In the genomic region with DNA sequence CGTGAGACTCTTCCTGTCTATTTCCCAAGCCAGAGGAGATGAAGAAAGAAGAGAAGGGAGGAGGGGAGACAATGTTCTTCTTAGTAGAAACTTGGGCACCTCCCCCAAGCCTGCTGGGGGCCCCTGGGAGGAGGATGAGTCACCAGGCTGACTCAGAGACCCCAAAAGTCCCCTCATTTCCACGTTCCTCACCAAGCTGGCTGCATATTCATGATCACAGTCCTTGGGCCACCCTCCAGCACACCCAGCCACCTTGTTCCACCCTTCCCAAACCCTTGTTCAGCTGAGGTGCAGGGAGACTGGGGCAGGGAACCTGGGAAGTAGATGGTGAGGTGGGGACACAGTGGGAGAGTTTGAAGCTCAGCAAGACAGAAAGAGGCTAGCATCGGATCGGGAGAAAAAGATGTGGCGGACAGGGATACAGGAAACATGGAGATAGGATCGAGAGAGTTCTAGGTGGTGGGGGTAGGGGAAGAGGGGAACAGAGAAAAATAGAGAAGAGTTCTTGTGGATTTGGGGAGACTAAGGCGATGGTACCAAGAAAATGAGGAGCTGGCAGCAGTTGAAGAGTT, we compare ENCODE assay signal across 8 cellular contexts. TPM values are rescaled to one million over a fixed set of nuclear protein-coding genes. Genes with fewer than 3 reads are reported as not detected.
A peak's percentile ranks its signal among the peaks of the same experiment; 100 is the strongest.
DNase-seq lines count a peak whose midpoint lies in the region; ATAC-seq and TF ChIP-seq lines count a peak whose summit lies in the region.

No MANE protein-coding gene starts in this region.

- H3K9me3 ChIP-seq in SJSA1 (replicated peaks) = no peaks in the 10 kb centered on the region
- H3K9me3 ChIP-seq in ectodermal cell (ENCODE audit: control insufficient read depth, low read length) = no peaks in the 10 kb centered on the region
- H3K9me3 ChIP-seq in muscle layer of colon (ENCODE audit: low read length) = no peaks in the 10 kb centered on the region
- no peaks in the 10 kb centered on the region for H3K9me3 ChIP-seq in tibial nerve

- H3K27me3 ChIP-seq in SJSA1 (replicated peaks) = no peaks in the 10 kb centered on the region
- H3K27me3 ChIP-seq in ectodermal cell (ENCODE audit: control insufficient read depth, insufficient read depth, low read length, poor library complexity, severe bottlenecking) = no peaks in the 10 kb centered on the region
- no peaks in the 10 kb centered on the region for H3K27me3 ChIP-seq in muscle layer of colon (ENCODE audit: control insufficient read depth in 1 of 2, insufficient read depth in 2 of 2, low read length in 2 of 2)
- no peaks in the 10 kb centered on the region for H3K27me3 ChIP-seq in tibial nerve

- DNase-seq in GM12864 (ENCODE audit: low read depth) = no peak
- peak; percentile 69 to 79 for DNase-seq in SJSA1 (ENCODE audit: low read depth in 1 of 2, low spot score in 2 of 2)
- DNase-seq in tibial nerve (ENCODE audit: low spot score in 2 of 2) = peak in 1 of 2 donors; percentile 61
- DNase-seq in NCI-H2196 treated with DMSO at 0.1 percent for 48 hours (lab: John Stamatoyannopoulos, UW; ENCODE audit: unreplicated experiment) = no peak

- TF ChIP-seq POLR2A in tibial nerve (IDR thresholded peaks at IDR 0.05) = no peak

- peak in 1 of 2 donors; percentile 70 for TF ChIP-seq EP300 in tibial nerve (IDR thresholded peaks at IDR 0.05)

- TF ChIP-seq CTCF in GM12864 (IDR thresholded peaks at IDR 0.05; ENCODE audit: low read depth, low read length, missing control alignments) (no peak), tibial nerve (IDR thresholded peaks at IDR 0.05) (no peak)

- H3K9ac ChIP-seq in muscle layer of colon (ENCODE audit: low read length) = peak overlapping the region; percentile 75

- 3 to 6% methylated on average over 7 of the region's 7 CpGs for WGBS in ectodermal cell, 2 experiments
- WGBS in tibial nerve, 2 donors = 6 to 8% methylated on average over 7 of the region's 7 CpGs

- H3K4me3 ChIP-seq in GM12864 (ENCODE audit: low read depth, low read length) (peak overlapping the region; percentile 57), SJSA1 (peak overlapping the region; percentile 52), ectodermal cell (ENCODE audit: insufficient read depth, low read depth, low read length) (peak overlapping the region; percentile 54), muscle layer of colon (ENCODE audit: low read depth in 1 of 2, low read length in 2 of 2) (peak overlapping the region; percentile 58 to 85), tibial nerve (peak overlapping the region; percentile 40 to 70 (median 47))

- H3K27ac ChIP-seq in SJSA1 (peak overlapping the region; percentile 53), ectodermal cell (ENCODE audit: insufficient read depth, low read depth, low read length, poor library complexity, severe bottlenecking) (no peak overlapping the region), muscle layer of colon (ENCODE audit: low read depth, low read length) (peak overlapping the region; percentile 84), tibial nerve (peak overlapping the region; percentile 80 to 93 (median 89))

- no peak for ATAC-seq in GM21825 (IDR thresholded peaks at IDR 0.05; ENCODE audit: unreplicated experiment)
- no peak for ATAC-seq in GM18511 (IDR thresholded peaks at IDR 0.05; ENCODE audit: unreplicated experiment)

- H3K36me3 ChIP-seq in SJSA1 (peaks cover 36% of the 10 kb centered on the region), ectodermal cell (ENCODE audit: control insufficient read depth, insufficient read depth, low read length) (no peaks in the 10 kb centered on the region), muscle layer of colon (ENCODE audit: insufficient read depth, low read length) (peaks cover 21% of the 10 kb centered on the region), tibial nerve (peaks cover 0 to 37% (median 0%) of the 10 kb centered on the region in 3 donors)

- H3K4me1 ChIP-seq in SJSA1 (replicated peaks) (peaks cover 23% of the 10 kb centered on the region), ectodermal cell (ENCODE audit: control insufficient read depth, insufficient read depth, low read length) (peaks cover 9% of the 10 kb centered on the region), muscle layer of colon (ENCODE audit: insufficient read depth, low read length) (peaks cover 24% of the 10 kb centered on the region), tibial nerve (peaks cover 0 to 37% (median 7%) of the 10 kb centered on the region in 4 donors)

RNA-seq across cellular contexts. Expression of gene RAB13, which starts 0.7 kb away (rescaled TPM):
- total RNA-seq in SJSA1 (2014; rRNA removed; shearing (Covaris generic)) = 33.5 and 36.2 TPM in 2 replicates
- 86.2 TPM for polyA plus RNA-seq in ectodermal cell (2013, experiment 1 of 4)
- 65.9 TPM for polyA plus RNA-seq in ectodermal cell (2013, experiment 2 of 4)
- polyA plus RNA-seq in ectodermal cell (2013, experiment 3 of 4) = 70.9 TPM
- polyA plus RNA-seq in ectodermal cell (2013, experiment 4 of 4) = 77.3 TPM
- 10 to 100 TPM; 23.0 to 60.3 (median 32.0) TPM for total RNA-seq in tibial nerve

RNA-seq across cellular contexts. Expression of gene RPS27, which starts 5.1 kb away (rescaled TPM):
- 1,681 and 2,337 TPM in 2 replicates for total RNA-seq in SJSA1 (2014; rRNA removed; shearing (Covaris generic))
- 6,088 TPM for polyA plus RNA-seq in ectodermal cell (2013, experiment 1 of 4)
- 6,388 TPM for polyA plus RNA-seq in ectodermal cell (2013, experiment 2 of 4)
- polyA plus RNA-seq in ectodermal cell (2013, experiment 3 of 4) = 8,905 TPM
- 9,995 TPM for polyA plus RNA-seq in ectodermal cell (2013, experiment 4 of 4)
- 1,000 to 10,000 TPM; 1,383 to 1,928 (median 1,729) TPM for total RNA-seq in tibial nerve

RNA-seq across cellular contexts. Expression of gene JTB, which starts 8.0 kb away (rescaled TPM):
- total RNA-seq in SJSA1 (2014; rRNA removed; shearing (Covaris generic)) = 232 and 279 TPM in 2 replicates
- 62.8 TPM for polyA plus RNA-seq in ectodermal cell (2013, experiment 1 of 4)
- 62.0 TPM for polyA plus RNA-seq in ectodermal cell (2013, experiment 2 of 4)
- 73.5 TPM for polyA plus RNA-seq in ectodermal cell (2013, experiment 3 of 4)
- 74.9 TPM for polyA plus RNA-seq in ectodermal cell (2013, experiment 4 of 4)
- total RNA-seq in tibial nerve = 100 to 1,000 TPM; 149 to 289 (median 241) TPM

RNA-seq across cellular contexts. Expression of gene CREB3L4, which starts 17.7 kb away (rescaled TPM):
- total RNA-seq in SJSA1 (2014; rRNA removed; shearing (Covaris generic)) = 3.2 and 4.0 TPM in 2 replicates
- polyA plus RNA-seq in ectodermal cell (2013, experiment 1 of 4) = 31.2 TPM
- 29.9 TPM for polyA plus RNA-seq in ectodermal cell (2013, experiment 2 of 4)
- polyA plus RNA-seq in ectodermal cell (2013, experiment 3 of 4) = 29.5 TPM
- 35.7 TPM for polyA plus RNA-seq in ectodermal cell (2013, experiment 4 of 4)
- 10 to 100 TPM; 10.2 to 17.5 (median 11.4) TPM for total RNA-seq in tibial nerve

RNA-seq across cellular contexts. Expression of gene SLC39A1, which starts 22.1 kb away (rescaled TPM):
- total RNA-seq in SJSA1 (2014; rRNA removed; shearing (Covaris generic)) = 141 and 153 TPM in 2 replicates
- 142 TPM for polyA plus RNA-seq in ectodermal cell (2013, experiment 1 of 4)
- 146 TPM for polyA plus RNA-seq in ectodermal cell (2013, experiment 2 of 4)
- 108 TPM for polyA plus RNA-seq in ectodermal cell (2013, experiment 3 of 4)
- 117 TPM for polyA plus RNA-seq in ectodermal cell (2013, experiment 4 of 4)
- 100 to 1,000 TPM in 1 of 4 donors, 10 to 100 TPM in 3; 81.0 to 157 (median 92.4) TPM for total RNA-seq in tibial nerve

Comparison
In these comparisons a context has a peak if more than half of its experiments do, and no peak if none do; other contexts are left out.
1. DNase-seq: peak in SJSA1 (2 of 2); none in GM12864 (single experiment) and NCI-H2196 treated with DMSO at 0.1 percent for 48 hours (single experiment).
2. Peak in every context shown above with its lines, with median percentiles within 50 percentile points of each other: H3K4me3 ChIP-seq.